Comparison of ENCODE assay signal across 8 cellular contexts in genomic region chr14:90301122-90301521, GRCh38. TPM values are rescaled to one million over a fixed set of nuclear protein-coding genes. Genes with fewer than 3 reads are reported as not detected.
DNase-seq lines count a peak whose midpoint lies in the region; ATAC-seq and TF ChIP-seq lines count a peak whose summit lies in the region.

No MANE protein-coding gene starts in this region.

- POLR2A ChIA-PET in RWPE1 (lab: Yijun Ruan, JAX; ENCODE audit: low non-redundant PET), result interaction anchor here (0.8 kb wide), 1 partner anchor 96 kb away, joined by 3 read pairs; no protein-coding TSS in a partner anchor

- DNase-seq in NCI-H1417 (lab: John Stamatoyannopoulos, UW) (peak in 2 of 3 experiments; percentile 19 to 50), NCI-H1417 treated with DMSO at 0.1 percent for 48 hours (lab: John Stamatoyannopoulos, UW) (no peak), RWPE1 (ENCODE audit: low spot score) (no peak), dorsolateral prefrontal cortex (no peak), prostate gland (ENCODE audit: low spot score) (no peak), activated gamma-delta T cell treated with Interleukin-2 at 50 U/mL for 16 hours (no peak)

- no peaks in the 10 kb centered on the region for H3K9me3 ChIP-seq in prostate gland

- no peaks in the 10 kb centered on the region for H3K4me1 ChIP-seq in prostate gland (replicated peaks)

- CTCF ChIA-PET in RWPE1 (lab: Yijun Ruan, JAX), result interaction anchor here (0.6 to 1.6 kb wide), 10 partner anchors 9 to 873 kb away, joined by 3 to 7 read pairs (median 4); no protein-coding TSS in a partner anchor

- intact Hi-C loops in dorsolateral prefrontal cortex (cut with DNase I) (loop anchor here (1.0 to 10.0 kb wide), 10 partner anchors 30 to 596 kb away; partner anchors contain the start of genes CALM1 (in 2 of the 2) and NRDE2 (in 1 of the 2)), prostate gland (cut with DNase I) (loop anchor here (5.0 to 10.0 kb wide), 3 partner anchors 396 to 514 kb away; partner anchors contain the start of gene TTC7B)

- H3K27me3 ChIP-seq in dorsolateral prefrontal cortex, result no peaks in the 10 kb centered on the region
- H3K27me3 ChIP-seq in prostate gland (replicated peaks; ENCODE audit: insufficient read depth), result no peaks in the 10 kb centered on the region

- TF ChIP-seq CTCF in RWPE1 (conservative IDR thresholded peaks at IDR 0.05; ENCODE audit: low read depth), result no peak
- TF ChIP-seq CTCF in dorsolateral prefrontal cortex (IDR thresholded peaks at IDR 0.05 in 54 of 56, conservative IDR thresholded peaks at IDR 0.05 in 2 of 56; ENCODE audit: low read depth in 1 of 56, partially characterized antibody in 56 of 56), result no peak
- no peak for TF ChIP-seq CTCF in prostate gland (IDR thresholded peaks at IDR 0.05)

- H3K27ac ChIP-seq in RWPE1 (peak overlapping the region; percentile 57), dorsolateral prefrontal cortex (peak overlapping the region; percentile 1 to 99 (median 92)), prostate gland (peak overlapping the region; percentile 3 to 43)

- no peak for TF ChIP-seq POLR2A in prostate gland (IDR thresholded peaks at IDR 0.05)
- TF ChIP-seq POLR2A in GM18505 (IDR thresholded peaks at IDR 0.05; ENCODE audit: borderline replicate concordance, extremely low read depth, insufficient read depth, insufficient read length), result no peak

- H3K36me3 ChIP-seq in prostate gland, result peaks cover 3 to 6% of the 10 kb centered on the region in 2 donors

- WGBS in prostate gland, result 81% methylated on average over 6 of the region's 6 CpGs

- peak overlapping the region in 3 of 59 donors; percentile 5 to 33 (median 14) for H3K4me3 ChIP-seq in dorsolateral prefrontal cortex
- H3K4me3 ChIP-seq in prostate gland, result no peak overlapping the region

- ATAC-seq in GM18505 (IDR thresholded peaks at IDR 0.05; ENCODE audit: unreplicated experiment) (no peak), HG03196 (IDR thresholded peaks at IDR 0.05; ENCODE audit: unreplicated experiment) (no peak)

RNA-seq across cellular contexts. Expression of gene NRDE2, which starts 30.6 kb away (rescaled TPM):
- total RNA-seq in dorsolateral prefrontal cortex (10 to 100 TPM; 16.4 to 42.6 (median 27.7) TPM), prostate gland (10 to 100 TPM; 18.8 to 21.5 TPM)

RNA-seq across cellular contexts. Expression of gene PSMC1, which starts 44.8 kb away (rescaled TPM):
- total RNA-seq in dorsolateral prefrontal cortex (100 to 1,000 TPM in 9 of 120 experiments, 10 to 100 TPM in 111; 46.1 to 111 (median 79.9) TPM), prostate gland (10 to 100 TPM; 77.4 to 94.3 TPM)

Comparison
In these comparisons a context has a peak if more than half of its experiments do, and no peak if none do; other contexts are left out.
1. DNase-seq: peak in NCI-H1417 (2 of 3); none in NCI-H1417 treated with DMSO at 0.1 percent for 48 hours (single experiment), RWPE1 (single experiment), dorsolateral prefrontal cortex (0 of 10), prostate gland (single experiment) and activated gamma-delta T cell treated with Interleukin-2 at 50 U/mL for 16 hours (single experiment).
2. H3K27ac ChIP-seq: peak in every context shown above with its lines; median percentile 92 in dorsolateral prefrontal cortex; 57 in RWPE1; 23 in prostate gland.